In the genomic region with DNA sequence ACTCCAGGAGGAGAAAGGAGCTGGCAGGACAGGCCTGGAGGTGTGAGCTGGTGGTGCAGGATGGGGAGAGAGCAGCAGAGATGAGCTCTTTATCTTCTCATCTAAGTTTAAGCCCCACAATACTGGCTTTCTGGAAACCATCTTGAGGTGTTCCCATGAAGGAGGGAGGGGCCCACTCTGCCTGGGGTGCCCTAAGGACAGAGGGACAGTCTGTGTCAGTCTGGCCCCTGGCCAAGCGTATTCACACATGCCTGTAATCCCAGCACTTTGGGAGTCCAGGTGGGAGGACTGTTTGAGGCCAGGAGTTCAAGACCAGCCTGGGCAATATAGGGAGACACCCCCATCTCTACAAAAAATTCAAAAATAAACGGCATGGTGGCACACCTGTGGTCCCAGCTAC, we compare ENCODE assay signal across 22 cellular contexts. TPM values are rescaled to one million over a fixed set of nuclear protein-coding genes. Genes with fewer than 3 reads are reported as not detected.
A peak's percentile ranks its signal among the peaks of the same experiment; 100 is the strongest.
DNase-seq lines count a peak whose midpoint lies in the region; ATAC-seq, FAIRE-seq and TF ChIP-seq lines count a peak whose summit lies in the region.
"Had no signal": no experiment of that assay in that cellular context is flagged by ENCODE, and none has a peak within 500 bp of the region (broad histone marks: within the 10 kb centered on the region; RNA-seq: fewer than 3 reads in every experiment).

No MANE protein-coding gene starts in this region.

- no peaks in the 10 kb centered on the region for H3K4me1 ChIP-seq in right cardiac atrium (ENCODE audit: control insufficient read depth, insufficient read depth, low read length)
- H3K4me1 ChIP-seq in OCI-LY7 (ENCODE audit: insufficient read depth, low read length, poor library complexity, severe bottlenecking) = peaks cover 29% of the 10 kb centered on the region
- peaks cover 5 to 9% of the 10 kb centered on the region in 2 donors for H3K4me1 ChIP-seq in kidney (ENCODE audit: control insufficient read depth in 1 of 2, insufficient read depth in 1 of 2, low read depth in 1 of 2, low read length in 2 of 2)
- H3K4me1 ChIP-seq in SJCRH30 = no peaks in the 10 kb centered on the region
- H3K4me1 ChIP-seq: colonic mucosa, psoas muscle had no signal

- CTCF ChIA-PET in OCI-LY7 (lab: Charles Lee; ENCODE audit: unreplicated experiment) = no interaction called here

- H2AFZ ChIP-seq in OCI-LY7 (ENCODE audit: low read length) = no peak overlapping the region

- H4K20me1 ChIP-seq in OCI-LY7 (ENCODE audit: insufficient read depth, low read length) = no peaks in the 10 kb centered on the region

- H3K27ac ChIP-seq in right cardiac atrium (ENCODE audit: low read length) (no peak overlapping the region), OCI-LY7 (ENCODE audit: low read depth, low read length, poor library complexity, severe bottlenecking) (peak overlapping the region; percentile 33), kidney (ENCODE audit: low read depth in 2 of 2, low read length in 2 of 2) (no peak overlapping the region), SJCRH30 (no peak overlapping the region)
- H3K27ac ChIP-seq: colonic mucosa, psoas muscle had no signal

- FAIRE-seq in kidney (lab: Jason Lieb, UNC) = no peak

- TF ChIP-seq CTCF in OCI-LY7 (conservative IDR thresholded peaks at IDR 0.05; ENCODE audit: low read length) (no peak), kidney (IDR thresholded peaks at IDR 0.05; ENCODE audit: borderline replicate concordance, extremely low read depth, insufficient read depth) (no peak), type B pancreatic cell (conservative IDR thresholded peaks at IDR 0.05) (no peak)

- H3K36me3 ChIP-seq in OCI-LY7 (ENCODE audit: insufficient read depth, low read length) (peaks cover 53% of the 10 kb centered on the region), kidney (ENCODE audit: control insufficient read depth in 1 of 2, insufficient read depth in 2 of 2, low read length in 2 of 2) (no peaks in the 10 kb centered on the region), SJCRH30 (no peaks in the 10 kb centered on the region)
- H3K36me3 ChIP-seq: colonic mucosa had no signal

- no peaks in the 10 kb centered on the region for H3K79me2 ChIP-seq in OCI-LY7 (ENCODE audit: insufficient read depth, low read depth, low read length)

- H3K4me3 ChIP-seq in right cardiac atrium (ENCODE audit: low read length) = no peak overlapping the region
- peak overlapping the region; percentile 3 for H3K4me3 ChIP-seq in OCI-LY7 (ENCODE audit: low read depth, low read length, poor library complexity, severe bottlenecking)
- H3K4me3 ChIP-seq in kidney (ENCODE audit: low read length in 2 of 2) = no peak overlapping the region
- H3K4me3 ChIP-seq in SJCRH30 = no peak overlapping the region
- H3K4me3 ChIP-seq: colonic mucosa, psoas muscle, smooth muscle cell had no signal

- ATAC-seq in right cardiac atrium (peak; percentile 2 to 6), left ventricle myocardium superior (no peak)
- ATAC-seq: natural killer cell, psoas muscle had no signal

- intact Hi-C loops in right cardiac atrium (cut with DNase I) = no loop called here
- intact Hi-C loops in left ventricle myocardium superior (cut with micrococcal nuclease) = no loop called here
- intact Hi-C loops in OCI-LY7 (cut with micrococcal nuclease; ENCODE audit: unreplicated experiment) = no loop called here
- intact Hi-C loops in kidney (cut with DNase I) = no loop called here

- H3K27me3 ChIP-seq in right cardiac atrium (ENCODE audit: control insufficient read depth, insufficient read depth) (no peaks in the 10 kb centered on the region), SJCRH30 (no peaks in the 10 kb centered on the region)
- H3K27me3 ChIP-seq: colonic mucosa had no signal

- peak overlapping the region; percentile 57 for H3K4me3 Mint-ChIP-seq in type B pancreatic cell
- H3K4me3 Mint-ChIP-seq: brain, HFFc6, natural killer cell had no signal

- H3K36me3 Mint-ChIP-seq in type B pancreatic cell = peaks cover 4% of the 10 kb centered on the region
- H3K36me3 Mint-ChIP-seq: natural killer cell had no signal

- peak overlapping the region; percentile 58 for H3K27ac Mint-ChIP-seq in type B pancreatic cell
- H3K27ac Mint-ChIP-seq: HFFc6, natural killer cell had no signal

- no peak overlapping the region for H3K9ac ChIP-seq in kidney (ENCODE audit: low read length in 2 of 2)

- DNase-seq in right cardiac atrium (no peak), left ventricle myocardium superior (no peak), OCI-LY7 (ENCODE audit: low spot score) (no peak), kidney (peak; percentile 11), type B pancreatic cell (ENCODE audit: extremely low spot score, unreplicated experiment) (no peak), SJCRH30 (no peak), NCI-H345 (lab: John Stamatoyannopoulos, UW) (no peak)
- no peak for DNase-seq in stimulated activated CD4-positive, alpha-beta T cell treated with anti-CD3 and anti-CD28 coated beads, Interleukin-4, amount 100 ng/mL, for 24 hours
- DNase-seq: activated T-cell treated with anti-CD3 and anti-CD28 coated beads, Interleukin-2, amount 50 U/mL, for 48 hours; DND-41; HFFc6; mesenchymal stem cell; natural killer cell; NCI-H187 treated with DMSO at 0.1 percent for 48 hours; NCI-H446 treated with DMSO at 0.1 percent for 48 hours; psoas muscle; SHP77 treated with DMSO at 0.1 percent for 48 hours; stimulated activated CD4-positive, alpha-beta T cell treated with anti-CD3 and anti-CD28 coated beads, Interleukin-4, amount 100 ng/mL, for 4 hours; T-helper 2 cell had no signal

- H3K27me3 Mint-ChIP-seq in type B pancreatic cell = no peaks in the 10 kb centered on the region
- H3K27me3 Mint-ChIP-seq: brain had no signal

- peaks cover 12% of the 10 kb centered on the region for H3K4me1 Mint-ChIP-seq in type B pancreatic cell (ENCODE audit: unreplicated experiment)
- H3K4me1 Mint-ChIP-seq: brain had no signal

- H3K4me2 ChIP-seq in OCI-LY7 (ENCODE audit: low read length) = peak overlapping the region; percentile 42
- H3K4me2 ChIP-seq: smooth muscle cell had no signal

- POLR2A ChIA-PET in OCI-LY7 (lab: Charles Lee) = interaction anchor here (0.6 kb wide), 1 partner anchor 29 kb away, joined by 7 read pairs; no protein-coding TSS in a partner anchor

- H3K9me3 ChIP-seq in right cardiac atrium (ENCODE audit: control insufficient read depth, low read length) (no peaks in the 10 kb centered on the region), OCI-LY7 (ENCODE audit: low read length) (no peaks in the 10 kb centered on the region), kidney (ENCODE audit: control insufficient read depth in 1 of 2, low read length in 2 of 2) (no peaks in the 10 kb centered on the region), SJCRH30 (replicated peaks) (no peaks in the 10 kb centered on the region)
- H3K9me3 ChIP-seq: colonic mucosa, psoas muscle had no signal

- H3K9me2 ChIP-seq in OCI-LY7 (ENCODE audit: insufficient read depth, low read length) = no peaks in the 10 kb centered on the region

- WGBS in right cardiac atrium = 89% methylated on average over 2 of the region's 2 CpGs

- BruUV-seq in OCI-LY7 (replicated peaks; lab: Mats Ljungman, UMichigan) = no TSS peak

- no peaks in the 10 kb centered on the region for H3K9me3 Mint-ChIP-seq in type B pancreatic cell
- H3K9me3 Mint-ChIP-seq: brain, HFFc6, natural killer cell had no signal

RNA-seq across cellular contexts. Expression of gene SERHL2, which starts 8.9 kb away (rescaled TPM):
- 1 to 10 TPM; 3.3 to 5.0 (median 4.3) TPM for total RNA-seq in right cardiac atrium
- 4.8 TPM for polyA plus RNA-seq in right cardiac atrium
- total RNA-seq in left ventricle myocardium superior = 1.6 TPM
- total RNA-seq in OCI-LY7 (2014; rRNA removed; shearing (Covaris generic)) = 93.9 and 98.0 TPM in 2 replicates
- 36.4 and 39.5 TPM in 2 replicates for total RNA-seq in OCI-LY7 (2022)
- 3.1 TPM for total RNA-seq in kidney
- 4.9 TPM for polyA plus RNA-seq in kidney (ENCODE audit: insufficient read depth, low read depth, low replicate concordance)
- total RNA-seq in type B pancreatic cell (ENCODE audit: low replicate concordance) = 2.8 and 3.9 TPM in 2 replicates
- total RNA-seq in SJCRH30 (2014; rRNA removed; shearing (Covaris generic)) = 6.9 and 7.2 TPM in 2 replicates

RNA-seq across cellular contexts. Expression of gene RRP7A, which starts 43.1 kb away (rescaled TPM):
- total RNA-seq in right cardiac atrium (10 to 100 TPM; 23.5 to 29.8 (median 25.1) TPM), left ventricle myocardium superior (16.0 TPM), OCI-LY7 (2022) (149 and 172 TPM in 2 replicates), kidney (35.2 TPM), type B pancreatic cell (ENCODE audit: low replicate concordance) (76.0 and 102 TPM in 2 replicates)
- polyA plus RNA-seq in right cardiac atrium (19.3 TPM), kidney (ENCODE audit: insufficient read depth, low read depth, low replicate concordance) (26.3 TPM)
- total RNA-seq in OCI-LY7 (2014; rRNA removed; shearing (Covaris generic)) = 125 and 137 TPM in 2 replicates
- total RNA-seq in SJCRH30 (2014; rRNA removed; shearing (Covaris generic)) = 31.7 and 34.2 TPM in 2 replicates

RNA-seq across cellular contexts. Expression of gene POLDIP3, which starts 52.0 kb away (rescaled TPM):
- total RNA-seq in right cardiac atrium (10 to 100 TPM; 33.2 to 44.7 (median 38.7) TPM), left ventricle myocardium superior (39.4 TPM), OCI-LY7 (2022) (73.5 and 74.1 TPM in 2 replicates), kidney (67.9 TPM), type B pancreatic cell (ENCODE audit: low replicate concordance) (75.6 and 86.9 TPM in 2 replicates)
- polyA plus RNA-seq in right cardiac atrium (20.8 TPM), kidney (ENCODE audit: insufficient read depth, low read depth, low replicate concordance) (44.1 TPM)
- 52.7 and 70.7 TPM in 2 replicates for total RNA-seq in OCI-LY7 (2014; rRNA removed; shearing (Covaris generic))
- 74.8 and 75.8 TPM in 2 replicates for total RNA-seq in SJCRH30 (2014; rRNA removed; shearing (Covaris generic))
